In genomic region chr2:48433682-48434081, GRCh38 we compare ENCODE assay signal across 12 cellular contexts. TPM values are rescaled to one million over a fixed set of nuclear protein-coding genes. Genes with fewer than 3 reads are reported as not detected.
DNase-seq lines count a peak whose midpoint lies in the region; ATAC-seq, FAIRE-seq and TF ChIP-seq lines count a peak whose summit lies in the region.
"Had no signal": no experiment of that assay in that cellular context is flagged by ENCODE, and none has a peak within 500 bp of the region (broad histone marks: within the 10 kb centered on the region; RNA-seq: fewer than 3 reads in every experiment).

No MANE protein-coding gene starts in this region.

- peak overlapping the region; percentile 91 for H2AFZ ChIP-seq in K562 (ENCODE audit: low read depth, low read length)

- H3K4me1 ChIP-seq in K562 (replicated peaks in 1 of 2; ENCODE audit: control insufficient read depth in 2 of 2, insufficient read depth in 2 of 2, low read length in 2 of 2) (peaks cover 0 to 11% of the 10 kb centered on the region in 2 experiments; a peak in 2 of 5 replicates), left lung (peaks cover 7% of the 10 kb centered on the region in 2 donors)

- CTCF ChIA-PET in K562 (lab: Yijun Ruan, JAX; ENCODE audit: low intra/inter-chr PET ratio), result no interaction called here

- TF ChIP-seq EP300 in K562 (IDR thresholded peaks at IDR 0.05; ENCODE audit: low read length), result no peak

- H3K27ac ChIP-seq in K562 (ENCODE audit: extremely low read depth, low read depth, low read length), result 0 out of 3 replicates have a peak overlapping the region, but pooled peaks have one; percentile 32
- peak overlapping the region; percentile 34 to 45 for H3K27ac ChIP-seq in left lung
- peak overlapping the region; percentile 43 for H3K27ac ChIP-seq in substantia nigra (ENCODE audit: low read depth, low read length, poor library complexity, severe bottlenecking)
- H3K27ac ChIP-seq: stomach had no signal

- ATAC-seq in HG02870 (IDR thresholded peaks at IDR 0.05; ENCODE audit: unreplicated experiment) (peak; percentile 56), K562 (peak; percentile 70), left lung (peak; percentile 82), HG03108 (IDR thresholded peaks at IDR 0.05; ENCODE audit: unreplicated experiment) (no peak), HG02885 (IDR thresholded peaks at IDR 0.05; ENCODE audit: poor library complexity, unreplicated experiment) (no peak)

- H4K20me1 ChIP-seq in K562 (replicated peaks; ENCODE audit: control insufficient read depth, insufficient read depth, low read length), result no peaks in the 10 kb centered on the region

- 37% methylated on average over 3 of the region's 3 CpGs for WGBS in K562 (ENCODE audit: insufficient coverage, low coverage, missing lambda C conversion rate)

- H3K4me3 ChIP-seq in K562, result no peak overlapping the region
- H3K4me3 ChIP-seq in left lung, result no peak overlapping the region
- H3K4me3 ChIP-seq: stomach had no signal

- peak; percentile 35 for FAIRE-seq in K562 (lab: Jason Lieb, UNC)

- no peaks in the 10 kb centered on the region for H3K9me1 ChIP-seq in K562 (ENCODE audit: control insufficient read depth, insufficient read depth, low read length)

- intact Hi-C loops in K562 (cut with micrococcal nuclease) (no loop called here), left lung (cut with DNase I) (no loop called here)

- in situ Hi-C loops in K562 (cut with MboI), result no loop called here

- POLR2A ChIA-PET in K562 (lab: Yijun Ruan, JAX), result interaction anchor here (0.7 to 1.4 kb wide), 4 partner anchors 8 to 334 kb away, joined by 3 to 4 read pairs (median 3); no protein-coding TSS in a partner anchor

- H3K79me2 ChIP-seq in K562 (ENCODE audit: control insufficient read depth, insufficient read depth, low read length), result no peaks in the 10 kb centered on the region

- BruUV-seq in K562 (replicated peaks; lab: Mats Ljungman, UMichigan), result no TSS peak

- DNase-seq in K562 (ENCODE audit: extremely low read depth in 1 of 4, low spot score in 3 of 4) (peak in 1 of 4 experiments; percentile 30), left lung (peak in 1 of 2 donors; percentile 56), substantia nigra (lab: John Stamatoyannopoulos, UW) (peak in 25 of 49 donors; percentile 7 to 56 (median 23)), 8988T (no peak), NCI-H2081 (lab: John Stamatoyannopoulos, UW) (no peak)
- DNase-seq: activated CD4-positive, alpha-beta memory T cell treated with anti-CD3 and anti-CD28 coated beads for 36 hours; erythroblast; stomach; SW 1271 had no signal

- H3K36me3 ChIP-seq in K562 (ENCODE audit: control insufficient read depth, insufficient read depth, low read length), result no peaks in the 10 kb centered on the region
- H3K36me3 ChIP-seq in left lung, result no peaks in the 10 kb centered on the region
- H3K36me3 ChIP-seq: stomach had no signal

- H3K9me3 ChIP-seq in K562 (replicated peaks; ENCODE audit: control insufficient read depth, insufficient read depth, low read depth, low read length) (no peaks in the 10 kb centered on the region), left lung (no peaks in the 10 kb centered on the region)
- H3K9me3 ChIP-seq: stomach had no signal

- TF ChIP-seq POLR2A in K562 (conservative IDR thresholded peaks at IDR 0.05), result no peak

- H3K4me2 ChIP-seq in K562 (ENCODE audit: insufficient read depth, low read length), result 0 out of 2 replicates have a peak overlapping the region, but pooled peaks have one; percentile 18

- H3K9ac ChIP-seq in K562 (ENCODE audit: insufficient read depth in 1 of 2, low read depth in 2 of 2, low read length in 2 of 2), result no peak overlapping the region

- peak in 1 of 3 experiments; percentile 3; a peak in 1 of 6 replicates for TF ChIP-seq CTCF in K562 (IDR thresholded peaks at IDR 0.05 in 2 of 3, conservative IDR thresholded peaks at IDR 0.05 in 1 of 3; ENCODE audit: insufficient read depth in 2 of 3, low read depth in 1 of 3, low read length in 3 of 3)
- TF ChIP-seq CTCF in left lung (IDR thresholded peaks at IDR 0.05), result no peak

- no peaks in the 10 kb centered on the region for H3K27me3 ChIP-seq in K562 (ENCODE audit: control insufficient read depth in 2 of 2, insufficient read depth in 2 of 2, low read length in 2 of 2)
- H3K27me3 ChIP-seq in left lung, result no peaks in the 10 kb centered on the region
- H3K27me3 ChIP-seq: stomach had no signal

- no peak for TF ChIP-seq RAD21 in K562 (CRISPR knock-in tag; conservative IDR thresholded peaks at IDR 0.05 in 1 of 2, IDR thresholded peaks at IDR 0.05 in 1 of 2)

TF ChIP-seq in K562, 482 proteins besides CTCF, POLR2A, EP300 and RAD21:
- TF ChIP-seq NCOA6 (IDR thresholded peaks at IDR 0.05), result no peak
- peak; percentile 68 for TF ChIP-seq C11orf30 (IDR thresholded peaks at IDR 0.05; ENCODE audit: low read depth)
- peak; percentile 72 for TF ChIP-seq ZNF316 (IDR thresholded peaks at IDR 0.05)
- no peak for TF ChIP-seq JUND (IDR thresholded peaks at IDR 0.05; ENCODE audit: borderline replicate concordance, low read depth, low read length)
- TF ChIP-seq JUND (tag; IDR thresholded peaks at IDR 0.05; ENCODE audit: borderline replicate concordance, low read depth, low read length), result 0 out of 3 replicates have a peak, but pooled peaks have one; percentile 14
- TF ChIP-seq ZC3H4 (CRISPR knock-in tag; IDR thresholded peaks at IDR 0.05; ENCODE audit: borderline replicate concordance), result no peak
- 0 out of 2 replicates have a peak, but pooled peaks have one; percentile 26 for TF ChIP-seq MYC (IDR thresholded peaks at IDR 0.05; ENCODE audit: low read depth, low read length)
- TF ChIP-seq MYC (CRISPR knock-in tag; IDR thresholded peaks at IDR 0.05; ENCODE audit: borderline replicate concordance, low read depth), result no peak
- peak; percentile 54 for TF ChIP-seq MAFG (tag; conservative IDR thresholded peaks at IDR 0.05)

RNA-seq across cellular contexts. Expression of gene PPP1R21, which starts 6.9 kb away (rescaled TPM):
- 24.7 and 55.6 TPM in 2 replicates for total RNA-seq in K562 (2011; cell fraction: chromatin; rRNA removed; ENCODE audit: low replicate concordance)
- total RNA-seq in K562 (2011; cell fraction: nucleolus; rRNA removed), result 10.7 and 11.5 TPM in 2 replicates
- 17.2 and 27.6 TPM in 2 replicates for total RNA-seq in K562 (2011; cell fraction: nucleoplasm; rRNA removed)
- total RNA-seq in K562 (2014; rRNA removed) (4.9 and 5.5 TPM in 2 replicates), K562 (2014; rRNA removed; fragmentation: Illumina TruSeq; extraction: Trizol) (7.5 TPM in 2 replicates), K562 (2015; rRNA removed; fragmentation: Illumina TruSeq; extraction: Trizol) (7.2 and 8.0 TPM in 2 replicates), K562 (2021) (8.4 and 9.2 TPM in 2 replicates), left lung (10 to 100 TPM; 26.2 to 26.4 TPM)
- polyA plus RNA-seq in K562 (2011; rRNA removed) (12.0 and 18.0 TPM in 2 replicates), K562 (2014; fragmentation: Illumina TruSeq; extraction: Trizol) (9.5 and 11.5 TPM in 2 replicates), K562 (2014; fragmentation: Nextera tagmentation; extraction: Ambion mirVana) (1 to 10 TPM; 5.4 to 5.9 TPM), K562 (2014; rRNA removed) (8.5 and 12.2 TPM in 2 replicates)
- 4.7 and 7.2 TPM in 2 replicates for polyA plus RNA-seq in K562 (2011; cell fraction: cytosol; rRNA removed)
- 25.2 and 26.4 TPM in 2 replicates for polyA plus RNA-seq in K562 (2011; cell fraction: nucleus; rRNA removed)
- polyA plus RNA-seq in K562 (2012), result 7.1 and 9.3 TPM in 2 replicates
- polyA minus RNA-seq in K562 (2011; rRNA and poly(A)+ RNA removed), result 17.4 and 17.9 TPM in 2 replicates
- polyA minus RNA-seq in K562 (2011; cell fraction: cytosol; rRNA and poly(A)+ RNA removed), result 3.3 and 6.7 TPM in 2 replicates
- 10.8 and 17.1 TPM in 2 replicates for polyA minus RNA-seq in K562 (2011; cell fraction: nucleus; rRNA and poly(A)+ RNA removed)

Comparison
In these comparisons a context has a peak if more than half of its experiments do, and no peak if none do; other contexts are left out.
1. ATAC-seq: peak in HG02870 (single experiment), K562 (single experiment) and left lung (single experiment); none in HG03108 (single experiment) and HG02885 (single experiment).
2. DNase-seq: peak in substantia nigra (25 of 49); none in 8988T (single experiment) and NCI-H2081 (0 of 2).
3. Peak in every context shown above with its lines, with median percentiles within 50 percentile points of each other: H3K27ac ChIP-seq.